Comparison of ENCODE assay signal across 17 cellular contexts in genomic region chr15:38667875-38668274, GRCh38.
DNase-seq lines count a peak whose midpoint lies in the region; ATAC-seq and TF ChIP-seq lines count a peak whose summit lies in the region.
"Had no signal": no experiment of that assay in that cellular context is flagged by ENCODE, and none has a peak within 500 bp of the region (broad histone marks: within the 10 kb centered on the region; RNA-seq: fewer than 3 reads in every experiment).

No MANE protein-coding gene starts in this region.

- ATAC-seq in DND-41 (ENCODE audit: insufficient read depth, low read depth) (no peak), naive B cell (ENCODE audit: low read depth in 2 of 2) (no peak), GM19328 (IDR thresholded peaks at IDR 0.05; ENCODE audit: unreplicated experiment) (no peak)
- ATAC-seq in activated CD8-positive, alpha-beta T cell treated with anti-CD3 and anti-CD28 coated beads, Interleukin-2, amount 10 ng/mL, durations not matched to agents 7 days and 5 days, result no peak
- ATAC-seq: lower lobe of right lung had no signal

- no peak for TF ChIP-seq CTCF in DND-41 (IDR thresholded peaks at IDR 0.05; ENCODE audit: borderline replicate concordance, extremely low read depth, low read length, poor library complexity, severe bottlenecking)
- TF ChIP-seq CTCF in MCF 10A (IDR thresholded peaks at IDR 0.05; ENCODE audit: unreplicated experiment), result no peak

- no peak for DNase-seq in activated CD4-positive, alpha-beta T cell treated with anti-CD3 and anti-CD28 coated beads, Interleukin-2, amount 10 ng/mL, durations not matched to agents 24 days and 14 days
- no peak for DNase-seq in activated CD4-positive, alpha-beta T cell treated with anti-CD3 and anti-CD28 coated beads, Interleukin-2, amount 50 U/mL, for 4 hours
- no peak for DNase-seq in DND-41
- no peak for DNase-seq in activated CD8-positive, alpha-beta T cell treated with anti-CD3 and anti-CD28 coated beads, Interleukin-2, amount 10 ng/mL, durations not matched to agents 7 days and 5 days
- no peak for DNase-seq in naive B cell
- no peak for DNase-seq in MCF 10A (ENCODE audit: unreplicated experiment)
- DNase-seq in cerebellar cortex (ENCODE audit: low spot score), result no peak
- DNase-seq: activated CD4-positive, alpha-beta T cell treated with anti-CD3 and anti-CD28 coated beads for 48 hours; central memory CD4-positive, alpha-beta T cell; islet precursor cell; lower lobe of right lung; MG63; NCI-H1436; stimulated activated CD4-positive, alpha-beta T cell treated with anti-CD3 and anti-CD28 coated beads, Interleukin-12 subunit alpha, Interleukin-12 subunit beta, amount 100 ng/mL, for 4 hours had no signal

- H3K79me2 ChIP-seq in DND-41 (ENCODE audit: insufficient read depth, low read length), result no peaks in the 10 kb centered on the region

- H3K4me3 Mint-ChIP-seq in activated CD4-positive, alpha-beta T cell treated with anti-CD3 and anti-CD28 coated beads, Interleukin-2, amount 10 ng/mL, durations not matched to agents 24 days and 14 days, result no peak overlapping the region
- no peak overlapping the region for H3K4me3 Mint-ChIP-seq in activated CD8-positive, alpha-beta T cell treated with anti-CD3 and anti-CD28 coated beads, Interleukin-2, amount 10 ng/mL, durations not matched to agents 7 days and 5 days
- H3K4me3 Mint-ChIP-seq in naive B cell (peak overlapping the region in 1 of 8 donors; percentile 20), MCF 10A (ENCODE audit: unreplicated experiment) (no peak overlapping the region)

- peak overlapping the region; percentile 80 for H3K27ac Mint-ChIP-seq in activated CD4-positive, alpha-beta T cell treated with anti-CD3 and anti-CD28 coated beads, Interleukin-2, amount 10 ng/mL, durations not matched to agents 24 days and 14 days
- H3K27ac Mint-ChIP-seq in activated CD8-positive, alpha-beta T cell treated with anti-CD3 and anti-CD28 coated beads, Interleukin-2, amount 10 ng/mL, durations not matched to agents 7 days and 5 days, result peak overlapping the region; percentile 64
- H3K27ac Mint-ChIP-seq in naive B cell, result peak overlapping the region in 5 of 6 donors; percentile 8 to 73 (median 54)
- no peak overlapping the region for H3K27ac Mint-ChIP-seq in MCF 10A (ENCODE audit: low read depth, unreplicated experiment)

- peaks cover 81% of the 10 kb centered on the region for H3K4me1 Mint-ChIP-seq in activated CD4-positive, alpha-beta T cell treated with anti-CD3 and anti-CD28 coated beads, Interleukin-2, amount 10 ng/mL, durations not matched to agents 24 days and 14 days
- peaks cover 86% of the 10 kb centered on the region for H3K4me1 Mint-ChIP-seq in activated CD8-positive, alpha-beta T cell treated with anti-CD3 and anti-CD28 coated beads, Interleukin-2, amount 10 ng/mL, durations not matched to agents 7 days and 5 days (ENCODE audit: low read depth)
- H3K4me1 Mint-ChIP-seq in naive B cell, result peaks cover 35 to 42% (median 37%) of the 10 kb centered on the region in 3 donors
- no peaks in the 10 kb centered on the region for H3K4me1 Mint-ChIP-seq in MCF 10A (ENCODE audit: insufficient read depth, unreplicated experiment)

- peaks cover 31% of the 10 kb centered on the region for H3K4me1 ChIP-seq in DND-41 (ENCODE audit: insufficient read depth, low read length)

- H3K27me3 Mint-ChIP-seq in activated CD4-positive, alpha-beta T cell treated with anti-CD3 and anti-CD28 coated beads, Interleukin-2, amount 10 ng/mL, durations not matched to agents 24 days and 14 days, result no peaks in the 10 kb centered on the region
- no peaks in the 10 kb centered on the region for H3K27me3 Mint-ChIP-seq in activated CD8-positive, alpha-beta T cell treated with anti-CD3 and anti-CD28 coated beads, Interleukin-2, amount 10 ng/mL, durations not matched to agents 7 days and 5 days (ENCODE audit: low read depth)
- H3K27me3 Mint-ChIP-seq in naive B cell (no peaks in the 10 kb centered on the region), MCF 10A (ENCODE audit: insufficient read depth, unreplicated experiment) (peaks cover 40% of the 10 kb centered on the region)

- H3K4me3 ChIP-seq in DND-41 (ENCODE audit: low read depth in 1 of 2, low read length in 2 of 2), result no peak overlapping the region
- H3K4me3 ChIP-seq: BLaER1, lower lobe of right lung, MG63 had no signal

- no TSS peak for BruUV-seq in MCF 10A (replicated peaks; lab: Mats Ljungman, UMichigan)

- H3K36me3 Mint-ChIP-seq in activated CD4-positive, alpha-beta T cell treated with anti-CD3 and anti-CD28 coated beads, Interleukin-2, amount 10 ng/mL, durations not matched to agents 24 days and 14 days (ENCODE audit: low read depth), result no peaks in the 10 kb centered on the region
- peaks cover 40% of the 10 kb centered on the region for H3K36me3 Mint-ChIP-seq in activated CD8-positive, alpha-beta T cell treated with anti-CD3 and anti-CD28 coated beads, Interleukin-2, amount 10 ng/mL, durations not matched to agents 7 days and 5 days (ENCODE audit: low read depth)
- H3K36me3 Mint-ChIP-seq in naive B cell (no peaks in the 10 kb centered on the region), MCF 10A (ENCODE audit: insufficient read depth, unreplicated experiment) (no peaks in the 10 kb centered on the region)

- no peak overlapping the region for H3K9ac ChIP-seq in DND-41 (ENCODE audit: low read depth, low read length)
- H3K9ac ChIP-seq: BLaER1 had no signal

- no peaks in the 10 kb centered on the region for H3K9me3 ChIP-seq in DND-41 (ENCODE audit: insufficient read depth, low read length, severe bottlenecking)
- H3K9me3 ChIP-seq: BLaER1, lower lobe of right lung, MG63 had no signal

- no peaks in the 10 kb centered on the region for H3K27me3 ChIP-seq in DND-41 (ENCODE audit: insufficient read depth, low read length, poor library complexity)
- H3K27me3 ChIP-seq: BLaER1 had no signal

- CTCF ChIA-PET in activated CD8-positive, alpha-beta T cell treated with anti-CD3 and anti-CD28 coated beads, Interleukin-2, amount 10 ng/mL, durations not matched to agents 7 days and 5 days (lab: Charles Lee), result interaction anchor here (0.6 to 31.2 kb wide), 11 partner anchors 9 to 227 kb away, joined by 3 to 803 read pairs (median 4); partner anchors contain the start of gene RASGRP1
- CTCF ChIA-PET in MCF 10A (lab: Yijun Ruan, JAX), result interaction anchor here (0.7 to 3.0 kb wide), 5 partner anchors 15 to 553 kb away, joined by 3 to 10 read pairs (median 5); no protein-coding TSS in a partner anchor

- intact Hi-C loops in activated CD4-positive, alpha-beta T cell treated with anti-CD3 and anti-CD28 coated beads, Interleukin-2, amount 10 ng/mL, durations not matched to agents 24 days and 14 days (cut with micrococcal nuclease), result no loop called here
- intact Hi-C loops in MCF 10A (cut with micrococcal nuclease), result no loop called here

- no peak overlapping the region; the same call in 1 of the 2 replicates for H3K27ac ChIP-seq in DND-41 (ENCODE audit: low read length)
- H3K27ac ChIP-seq: BLaER1, lower lobe of right lung, RWPE1 had no signal

- H3K9me3 Mint-ChIP-seq in activated CD4-positive, alpha-beta T cell treated with anti-CD3 and anti-CD28 coated beads, Interleukin-2, amount 10 ng/mL, durations not matched to agents 24 days and 14 days, result peaks cover 15% of the 10 kb centered on the region
- H3K9me3 Mint-ChIP-seq in activated CD8-positive, alpha-beta T cell treated with anti-CD3 and anti-CD28 coated beads, Interleukin-2, amount 10 ng/mL, durations not matched to agents 7 days and 5 days (ENCODE audit: insufficient read depth), result peaks cover 9% of the 10 kb centered on the region
- H3K9me3 Mint-ChIP-seq in naive B cell (no peaks in the 10 kb centered on the region), MCF 10A (ENCODE audit: unreplicated experiment) (no peaks in the 10 kb centered on the region)

- H3K4me2 ChIP-seq in DND-41 (ENCODE audit: insufficient read depth, low read length), result no peak overlapping the region

- no peaks in the 10 kb centered on the region for H4K20me1 ChIP-seq in DND-41 (ENCODE audit: insufficient read depth, low read length)
- H4K20me1 ChIP-seq: BLaER1 had no signal

- H3K36me3 ChIP-seq in DND-41 (ENCODE audit: insufficient read depth, low read length), result no peaks in the 10 kb centered on the region
- H3K36me3 ChIP-seq: BLaER1, lower lobe of right lung, MG63 had no signal

- peak overlapping the region; percentile 34; the same call in 1 of the 2 replicates for H2AFZ ChIP-seq in DND-41 (ENCODE audit: low read depth, low read length)

- POLR2A ChIA-PET in activated CD8-positive, alpha-beta T cell treated with anti-CD3 and anti-CD28 coated beads, Interleukin-2, amount 10 ng/mL, durations not matched to agents 7 days and 5 days (lab: Charles Lee), result interaction anchor here (7.6 to 11.4 kb wide), 4 partner anchors 15 to 105 kb away, joined by 47 to 164 read pairs (median 117); partner anchors contain the start of gene RASGRP1
- POLR2A ChIA-PET in MCF 10A (lab: Yijun Ruan, JAX), result no interaction called here
